Comparison of ENCODE assay signal across 18 cellular contexts in genomic region chr3:115834068-115834467, GRCh38.
DNase-seq lines count a peak whose midpoint lies in the region; ATAC-seq, FAIRE-seq and TF ChIP-seq lines count a peak whose summit lies in the region.
"Had no signal": no experiment of that assay in that cellular context is flagged by ENCODE, and none has a peak within 500 bp of the region (broad histone marks: within the 10 kb centered on the region; RNA-seq: fewer than 3 reads in every experiment).

No MANE protein-coding gene starts in this region.

- ATAC-seq in heart left ventricle (no peak), GM18868 (IDR thresholded peaks at IDR 0.05; ENCODE audit: unreplicated experiment) (no peak)
- ATAC-seq in activated CD4-positive, alpha-beta T cell treated with anti-CD3 and anti-CD28 coated beads for 36 hours, result no peak
- ATAC-seq: activated naive CD4-positive, alpha-beta T cell treated with anti-CD3 and anti-CD28 coated beads, Interleukin-2, amount 50 U/mL, for 72 hours had no signal

- H3K9me3 Mint-ChIP-seq in activated CD4-positive, alpha-beta T cell treated with anti-CD3 and anti-CD28 coated beads for 36 hours (ENCODE audit: low read depth), result no peaks in the 10 kb centered on the region
- H3K9me3 Mint-ChIP-seq: activated naive CD4-positive, alpha-beta T cell treated with anti-CD3 and anti-CD28 coated beads, Interleukin-2, amount 50 U/mL, for 72 hours; dendritic cell treated with granulocyte-macrophage colony-stimulating factor and Interleukin-4, amounts not matched to agents 40 ng/mL and 50 ng/mL, for 4 days had no signal

- intact Hi-C loops in heart left ventricle (cut with DNase I), result loop anchor here in 1 of 10 donors (5.0 kb wide), 1 partner anchor 923 kb away; no protein-coding TSS in a partner anchor
- intact Hi-C loops in activated CD4-positive, alpha-beta T cell treated with anti-CD3 and anti-CD28 coated beads for 36 hours (cut with DNase I, micrococcal nuclease), result no loop called here

- H3K36me3 Mint-ChIP-seq in activated CD4-positive, alpha-beta T cell treated with anti-CD3 and anti-CD28 coated beads for 36 hours (ENCODE audit: low read depth), result no peaks in the 10 kb centered on the region
- H3K36me3 Mint-ChIP-seq: activated naive CD4-positive, alpha-beta T cell treated with anti-CD3 and anti-CD28 coated beads, Interleukin-2, amount 50 U/mL, for 72 hours had no signal

- no peak for TF ChIP-seq CTCF in AG04449 (IDR thresholded peaks at IDR 0.05; ENCODE audit: insufficient read depth, low read length, missing control alignments)
- TF ChIP-seq CTCF in astrocyte of the spinal cord (IDR thresholded peaks at IDR 0.05; ENCODE audit: low read depth, low read length), result no peak
- no peak for TF ChIP-seq CTCF in heart left ventricle (IDR thresholded peaks at IDR 0.05)

- no peak overlapping the region for H3K27ac ChIP-seq in heart left ventricle
- H3K27ac ChIP-seq: sigmoid colon had no signal

- in situ Hi-C loops in astrocyte of the spinal cord (cut with HindIII; ENCODE audit: low sequenced_read_pairs), result no loop called here

- CTCF ChIA-PET in AG04449 (lab: Yijun Ruan, JAX), result interaction anchor here (1.3 to 6.3 kb wide), 2 partner anchors 9 to 15 kb away, joined by 6 to 43 read pairs; no protein-coding TSS in a partner anchor
- CTCF ChIA-PET in activated CD4-positive, alpha-beta T cell treated with anti-CD3 and anti-CD28 coated beads for 36 hours (lab: Charles Lee), result interaction anchor here (1.0 to 3.4 kb wide), 2 partner anchors 15 to 123 kb away, joined by 3 to 13 read pairs; no protein-coding TSS in a partner anchor

- DNase-seq in AG04449 (ENCODE audit: low read depth, low spot score), result peak; percentile 78
- DNase-seq in HS-5 (ENCODE audit: low read depth), result peak; percentile 78
- DNase-seq in astrocyte of the spinal cord (ENCODE audit: low read depth, low spot score), result peak; percentile 90
- DNase-seq in iris pigment epithelial cell (ENCODE audit: low read depth), result peak; percentile 87
- no peak for DNase-seq in heart left ventricle
- no peak for DNase-seq in activated CD4-positive, alpha-beta T cell treated with anti-CD3 and anti-CD28 coated beads for 36 hours
- no peak for DNase-seq in GM19239 (ENCODE audit: insufficient read length, low spot score)
- DNase-seq: foreskin melanocyte; mesendoderm; NCI-H146; NCI-H748 treated with DMSO at 0.1 percent for 48 hours; RPMI8226; sigmoid colon; stimulated activated naive CD4-positive, alpha-beta T cell; T-helper 2 cell had no signal

- POLR2A ChIA-PET in AG04449 (lab: Yijun Ruan, JAX), result interaction anchor here (0.9 kb wide), 1 partner anchor 9 kb away, joined by 4 read pairs; no protein-coding TSS in a partner anchor
- POLR2A ChIA-PET in activated CD4-positive, alpha-beta T cell treated with anti-CD3 and anti-CD28 coated beads for 36 hours (lab: Charles Lee), result no interaction called here

- H3K27ac Mint-ChIP-seq in activated CD4-positive, alpha-beta T cell treated with anti-CD3 and anti-CD28 coated beads for 36 hours, result no peak overlapping the region
- H3K27ac Mint-ChIP-seq: activated naive CD4-positive, alpha-beta T cell treated with anti-CD3 and anti-CD28 coated beads, Interleukin-2, amount 50 U/mL, for 72 hours; dendritic cell treated with granulocyte-macrophage colony-stimulating factor and Interleukin-4, amounts not matched to agents 40 ng/mL and 50 ng/mL, for 4 days had no signal

- no peaks in the 10 kb centered on the region for H3K9me3 ChIP-seq in heart left ventricle
- H3K9me3 ChIP-seq: sigmoid colon had no signal

- H3K4me3 Mint-ChIP-seq in activated CD4-positive, alpha-beta T cell treated with anti-CD3 and anti-CD28 coated beads for 36 hours, result no peak overlapping the region
- H3K4me3 Mint-ChIP-seq: dendritic cell treated with granulocyte-macrophage colony-stimulating factor and Interleukin-4, amounts not matched to agents 40 ng/mL and 50 ng/mL, for 4 days had no signal

- TF ChIP-seq POLR2A in heart left ventricle (IDR thresholded peaks at IDR 0.05), result no peak

- peaks cover 6% of the 10 kb centered on the region for H3K27me3 Mint-ChIP-seq in activated CD4-positive, alpha-beta T cell treated with anti-CD3 and anti-CD28 coated beads for 36 hours

- H3K4me3 ChIP-seq in AG04449 (ENCODE audit: low read depth, low read length) (no peak overlapping the region), astrocyte of the spinal cord (ENCODE audit: low read depth, low read length) (no peak overlapping the region), heart left ventricle (no peak overlapping the region)
- H3K4me3 ChIP-seq: sigmoid colon had no signal

- FAIRE-seq in GM19239 (lab: Jason Lieb, UNC), result no peak

- whole genome bisulfite sequencing in heart left ventricle, 4 donors, result 94 to 98% (median 96%) methylated on average over 1 of the region's 1 CpG

- no peaks in the 10 kb centered on the region for H3K4me1 Mint-ChIP-seq in activated CD4-positive, alpha-beta T cell treated with anti-CD3 and anti-CD28 coated beads for 36 hours

- peaks cover 0 to 8% (median 0%) of the 10 kb centered on the region in 12 donors for H3K4me1 ChIP-seq in heart left ventricle

- no peaks in the 10 kb centered on the region for H3K36me3 ChIP-seq in heart left ventricle
- H3K36me3 ChIP-seq: sigmoid colon had no signal

- no peaks in the 10 kb centered on the region for H3K27me3 ChIP-seq in heart left ventricle
- H3K27me3 ChIP-seq: sigmoid colon had no signal

Comparison
In these comparisons a context has a peak if more than half of its experiments do, and no peak if none do; other contexts are left out.
1. DNase-seq: peak in AG04449 (single experiment), HS-5 (single experiment), astrocyte of the spinal cord (single experiment) and iris pigment epithelial cell (single experiment); none in heart left ventricle (0 of 5), activated CD4-positive, alpha-beta T cell treated with anti-CD3 and anti-CD28 coated beads for 36 hours (single experiment) and GM19239 (single experiment).